1 cellular context compared by ENCODE assay signal in genomic region chr2:152715854-152716428, GRCh38.
TF ChIP-seq lines count a peak whose summit lies in the region.

No MANE protein-coding gene starts in this region.

TF ChIP-seq in HepG2, 621 proteins besides CTCF, POLR2A, EP300 and RAD21 (continued from another document):
- peak; percentile 66; the same call in 1 of the 2 replicates for TF ChIP-seq SAP130 (CRISPR knock-in tag; IDR thresholded peaks at IDR 0.05; ENCODE audit: low read depth)
- TF ChIP-seq REST (IDR thresholded peaks at IDR 0.05; ENCODE audit: borderline replicate concordance in 1 of 2, low read depth in 1 of 2, low read length in 2 of 2): no peak
- no peak for TF ChIP-seq MYC (CRISPR knock-in tag; IDR thresholded peaks at IDR 0.05; ENCODE audit: borderline replicate concordance)
- TF ChIP-seq TARDBP (CRISPR knock-in tag; IDR thresholded peaks at IDR 0.05): no peak
- TF ChIP-seq, protein P1, sequence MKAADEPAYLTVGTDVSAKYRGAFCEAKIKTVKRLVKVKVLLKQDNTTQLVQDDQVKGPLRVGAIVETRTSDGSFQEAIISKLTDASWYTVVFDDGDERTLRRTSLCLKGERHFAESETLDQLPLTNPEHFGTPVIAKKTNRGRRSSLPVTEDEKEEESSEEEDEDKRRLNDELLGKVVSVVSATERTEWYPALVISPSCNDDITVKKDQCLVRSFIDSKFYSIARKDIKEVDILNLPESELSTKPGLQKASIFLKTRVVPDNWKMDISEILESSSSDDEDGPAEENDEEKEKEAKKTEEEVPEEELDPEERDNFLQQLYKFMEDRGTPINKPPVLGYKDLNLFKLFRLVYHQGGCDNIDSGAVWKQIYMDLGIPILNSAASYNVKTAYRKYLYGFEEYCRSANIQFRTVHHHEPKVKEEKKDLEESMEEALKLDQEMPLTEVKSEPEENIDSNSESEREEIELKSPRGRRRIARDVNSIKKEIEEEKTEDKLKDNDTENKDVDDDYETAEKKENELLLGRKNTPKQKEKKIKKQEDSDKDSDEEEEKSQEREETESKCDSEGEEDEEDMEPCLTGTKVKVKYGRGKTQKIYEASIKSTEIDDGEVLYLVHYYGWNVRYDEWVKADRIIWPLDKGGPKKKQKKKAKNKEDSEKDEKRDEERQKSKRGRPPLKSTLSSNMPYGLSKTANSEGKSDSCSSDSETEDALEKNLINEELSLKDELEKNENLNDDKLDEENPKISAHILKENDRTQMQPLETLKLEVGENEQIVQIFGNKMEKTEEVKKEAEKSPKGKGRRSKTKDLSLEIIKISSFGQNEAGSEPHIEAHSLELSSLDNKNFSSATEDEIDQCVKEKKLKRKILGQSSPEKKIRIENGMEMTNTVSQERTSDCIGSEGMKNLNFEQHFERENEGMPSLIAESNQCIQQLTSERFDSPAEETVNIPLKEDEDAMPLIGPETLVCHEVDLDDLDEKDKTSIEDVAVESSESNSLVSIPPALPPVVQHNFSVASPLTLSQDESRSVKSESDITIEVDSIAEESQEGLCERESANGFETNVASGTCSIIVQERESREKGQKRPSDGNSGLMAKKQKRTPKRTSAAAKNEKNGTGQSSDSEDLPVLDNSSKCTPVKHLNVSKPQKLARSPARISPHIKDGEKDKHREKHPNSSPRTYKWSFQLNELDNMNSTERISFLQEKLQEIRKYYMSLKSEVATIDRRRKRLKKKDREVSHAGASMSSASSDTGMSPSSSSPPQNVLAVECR (CRISPR knock-in tag; IDR thresholded peaks at IDR 0.05; ENCODE audit: borderline replicate concordance): peak; percentile 29; the same call in 1 of the 2 replicates
- TF ChIP-seq THYN1 (CRISPR knock-in tag; IDR thresholded peaks at IDR 0.05; ENCODE audit: borderline replicate concordance, low read depth): no peak
- TF ChIP-seq NFRKB (IDR thresholded peaks at IDR 0.05): no peak
- no peak for TF ChIP-seq HOXA5 (CRISPR knock-in tag; IDR thresholded peaks at IDR 0.05)
- 0 out of 2 replicates have a peak, but pooled peaks have one; percentile 31 for TF ChIP-seq GATAD2A (CRISPR knock-in tag; IDR thresholded peaks at IDR 0.05)
- no peak for TF ChIP-seq GLMP (CRISPR knock-in tag; IDR thresholded peaks at IDR 0.05; ENCODE audit: borderline replicate concordance)
- no peak for TF ChIP-seq SCMH1 (CRISPR knock-in tag; IDR thresholded peaks at IDR 0.05; ENCODE audit: borderline replicate concordance)
- no peak for TF ChIP-seq WIZ (CRISPR knock-in tag; IDR thresholded peaks at IDR 0.05)
- TF ChIP-seq, protein P2, sequence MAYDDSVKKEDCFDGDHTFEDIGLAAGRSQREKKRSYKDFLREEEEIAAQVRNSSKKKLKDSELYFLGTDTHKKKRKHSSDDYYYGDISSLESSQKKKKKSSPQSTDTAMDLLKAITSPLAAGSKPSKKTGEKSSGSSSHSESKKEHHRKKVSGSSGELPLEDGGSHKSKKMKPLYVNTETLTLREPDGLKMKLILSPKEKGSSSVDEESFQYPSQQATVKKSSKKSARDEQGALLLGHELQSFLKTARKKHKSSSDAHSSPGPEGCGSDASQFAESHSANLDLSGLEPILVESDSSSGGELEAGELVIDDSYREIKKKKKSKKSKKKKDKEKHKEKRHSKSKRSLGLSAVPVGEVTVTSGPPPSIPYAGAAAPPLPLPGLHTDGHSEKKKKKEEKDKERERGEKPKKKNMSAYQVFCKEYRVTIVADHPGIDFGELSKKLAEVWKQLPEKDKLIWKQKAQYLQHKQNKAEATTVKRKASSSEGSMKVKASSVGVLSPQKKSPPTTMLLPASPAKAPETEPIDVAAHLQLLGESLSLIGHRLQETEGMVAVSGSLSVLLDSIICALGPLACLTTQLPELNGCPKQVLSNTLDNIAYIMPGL (CRISPR knock-in tag; IDR thresholded peaks at IDR 0.05; ENCODE audit: borderline replicate concordance in 1 of 2, low read depth in 1 of 2): peak; percentile 88 to 91
- no peak for TF ChIP-seq SP1 (IDR thresholded peaks at IDR 0.05)
- 0 out of 2 replicates have a peak, but pooled peaks have one; percentile 27 for TF ChIP-seq SP1 (CRISPR knock-in tag; IDR thresholded peaks at IDR 0.05)
- no peak for TF ChIP-seq ZNF496 (CRISPR knock-in tag; IDR thresholded peaks at IDR 0.05; ENCODE audit: insufficient replicate concordance)
- no peak for TF ChIP-seq ZNF550 (CRISPR knock-in tag; IDR thresholded peaks at IDR 0.05; ENCODE audit: borderline replicate concordance)
- TF ChIP-seq ZNF280B (CRISPR knock-in tag; IDR thresholded peaks at IDR 0.05; ENCODE audit: borderline replicate concordance): no peak
- TF ChIP-seq THAP11 (CRISPR knock-in tag; IDR thresholded peaks at IDR 0.05): peak; percentile 43; the same call in 1 of the 2 replicates
- TF ChIP-seq ZNF660 (CRISPR knock-in tag; IDR thresholded peaks at IDR 0.05; ENCODE audit: borderline replicate concordance, low read depth): no peak
- no peak for TF ChIP-seq SMARCC2 (IDR thresholded peaks at IDR 0.05)
- TF ChIP-seq STAG1 (CRISPR knock-in tag; IDR thresholded peaks at IDR 0.05): 0 out of 2 replicates have a peak, but pooled peaks have one; percentile 29
- TF ChIP-seq CENPX (CRISPR knock-in tag; IDR thresholded peaks at IDR 0.05): no peak
- TF ChIP-seq, protein P3, sequence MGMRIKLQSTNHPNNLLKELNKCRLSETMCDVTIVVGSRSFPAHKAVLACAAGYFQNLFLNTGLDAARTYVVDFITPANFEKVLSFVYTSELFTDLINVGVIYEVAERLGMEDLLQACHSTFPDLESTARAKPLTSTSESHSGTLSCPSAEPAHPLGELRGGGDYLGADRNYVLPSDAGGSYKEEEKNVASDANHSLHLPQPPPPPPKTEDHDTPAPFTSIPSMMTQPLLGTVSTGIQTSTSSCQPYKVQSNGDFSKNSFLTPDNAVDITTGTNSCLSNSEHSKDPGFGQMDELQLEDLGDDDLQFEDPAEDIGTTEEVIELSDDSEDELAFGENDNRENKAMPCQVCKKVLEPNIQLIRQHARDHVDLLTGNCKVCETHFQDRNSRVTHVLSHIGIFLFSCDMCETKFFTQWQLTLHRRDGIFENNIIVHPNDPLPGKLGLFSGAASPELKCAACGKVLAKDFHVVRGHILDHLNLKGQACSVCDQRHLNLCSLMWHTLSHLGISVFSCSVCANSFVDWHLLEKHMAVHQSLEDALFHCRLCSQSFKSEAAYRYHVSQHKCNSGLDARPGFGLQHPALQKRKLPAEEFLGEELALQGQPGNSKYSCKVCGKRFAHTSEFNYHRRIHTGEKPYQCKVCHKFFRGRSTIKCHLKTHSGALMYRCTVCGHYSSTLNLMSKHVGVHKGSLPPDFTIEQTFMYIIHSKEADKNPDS (CRISPR knock-in tag; IDR thresholded peaks at IDR 0.05): no peak
